ENCODE assay signal across 23 cellular contexts in genomic region chr5:142767925-142768324, GRCh38.
"Had no signal": no experiment of that assay in that cellular context is flagged by ENCODE, and none has a peak within 500 bp of the region (broad histone marks: within the 10 kb centered on the region; RNA-seq: fewer than 3 reads in every experiment).

No MANE protein-coding gene starts in this region.

- H3K4me3 ChIP-seq: hepatocyte, left ventricle myocardium inferior, thoracic aorta, upper lobe of left lung had no signal

- DNase-seq: activated CD4-positive, alpha-beta T cell treated with anti-CD3 and anti-CD28 coated beads, Interleukin-2, amount 10 ng/mL, durations not matched to agents 7 days and 5 days; activated CD8-positive, alpha-beta memory T cell treated with anti-CD3 and anti-CD28 coated beads, Interleukin-2, amount 10 ng/mL, durations not matched to agents 7 days and 5 days; activated CD8-positive, alpha-beta T cell treated with anti-CD3 and anti-CD28 coated beads for 36 hours; activated gamma-delta T cell; activated naive CD4-positive, alpha-beta T cell treated with anti-CD3 and anti-CD28 coated beads, Interleukin-2, amount 50 U/mL, for 16 hours; activated T-cell treated with anti-CD3 and anti-CD28 coated beads for 4 hours; anterior cingulate cortex; effector CD4-positive, alpha-beta T cell; erythroblast; kidney glomerular epithelial cell; left ventricle myocardium inferior; retina; stimulated activated CD4-positive, alpha-beta T cell treated with anti-CD3 and anti-CD28 coated beads, Interleukin-4, amount 100 ng/mL, for 24 hours; stimulated activated naive CD4-positive, alpha-beta T cell treated with Interleukin-2 at 50 U/mL for 16 hours; upper lobe of left lung had no signal

- H3K4me2 ChIP-seq: hepatocyte had no signal

- H3K27me3 ChIP-seq: foreskin keratinocyte, hepatocyte, upper lobe of left lung had no signal

- ATAC-seq: activated CD4-positive, CD25-positive, alpha-beta regulatory T cell treated with anti-CD3 and anti-CD28 coated beads, Interleukin-2, amount 50 U/mL, for 24 hours; activated CD8-positive, alpha-beta memory T cell treated with anti-CD3 and anti-CD28 coated beads, Interleukin-2, amount 10 ng/mL, durations not matched to agents 7 days and 5 days; activated CD8-positive, alpha-beta T cell treated with anti-CD3 and anti-CD28 coated beads for 36 hours; foreskin keratinocyte had no signal

- H3K27me3 Mint-ChIP-seq: activated CD8-positive, alpha-beta memory T cell treated with anti-CD3 and anti-CD28 coated beads, Interleukin-2, amount 10 ng/mL, durations not matched to agents 7 days and 5 days; activated CD8-positive, alpha-beta T cell treated with anti-CD3 and anti-CD28 coated beads for 36 hours; dendritic cell treated with granulocyte-macrophage colony-stimulating factor and Interleukin-4, amounts not matched to agents 40 ng/mL and 50 ng/mL, for 4 days had no signal

- H3K9me3 ChIP-seq: left ventricle myocardium inferior, thoracic aorta, upper lobe of left lung had no signal

- H3K27ac ChIP-seq: foreskin keratinocyte, hepatocyte, left ventricle myocardium inferior, thoracic aorta, upper lobe of left lung had no signal

- H3K36me3 Mint-ChIP-seq: activated CD8-positive, alpha-beta memory T cell treated with anti-CD3 and anti-CD28 coated beads, Interleukin-2, amount 10 ng/mL, durations not matched to agents 7 days and 5 days; brain had no signal

- H3K9me3 Mint-ChIP-seq: activated CD4-positive, alpha-beta T cell treated with anti-CD3 and anti-CD28 coated beads, Interleukin-2, amount 10 ng/mL, durations not matched to agents 7 days and 5 days; activated CD8-positive, alpha-beta T cell treated with anti-CD3 and anti-CD28 coated beads for 36 hours; activated T-helper 1 cell treated with anti-CD3 and anti-CD28 coated beads, Interleukin-12 subunit alpha, Interleukin-12 subunit beta, Interleukin-2, Interleukin-4 antibody, amounts not matched to agents 30 ng/mL and 10 ng/mL and 1 ng/mL, durations not matched to agents 14 hours and 24 hours and 36 hours; dendritic cell treated with granulocyte-macrophage colony-stimulating factor and Interleukin-4, amounts not matched to agents 40 ng/mL and 50 ng/mL, for 4 days; T-helper 1 cell treated with Interleukin-12 subunit alpha and Interleukin-12 subunit beta and Interleukin-4 antibody, amounts not matched to agents 30 μg/mL and 1 μg/mL, for 36 hours had no signal

- H3K27ac Mint-ChIP-seq: activated CD4-positive, alpha-beta T cell treated with anti-CD3 and anti-CD28 coated beads, Interleukin-2, amount 10 ng/mL, durations not matched to agents 7 days and 5 days; activated CD8-positive, alpha-beta memory T cell treated with anti-CD3 and anti-CD28 coated beads, Interleukin-2, amount 10 ng/mL, durations not matched to agents 7 days and 5 days; activated CD8-positive, alpha-beta T cell treated with anti-CD3 and anti-CD28 coated beads for 36 hours; activated T-helper 1 cell treated with anti-CD3 and anti-CD28 coated beads, Interleukin-12 subunit alpha, Interleukin-12 subunit beta, Interleukin-2, Interleukin-4 antibody, amounts not matched to agents 30 ng/mL and 10 ng/mL and 1 ng/mL, durations not matched to agents 14 hours and 24 hours and 36 hours; dendritic cell treated with granulocyte-macrophage colony-stimulating factor and Interleukin-4, amounts not matched to agents 40 ng/mL and 50 ng/mL, for 4 days; T-helper 1 cell treated with Interleukin-12 subunit alpha and Interleukin-12 subunit beta and Interleukin-4 antibody, amounts not matched to agents 30 μg/mL and 1 μg/mL, for 36 hours had no signal

- H3K36me3 ChIP-seq: left ventricle myocardium inferior, thoracic aorta, upper lobe of left lung had no signal

- H3K4me1 ChIP-seq: foreskin keratinocyte had no signal

- H3K4me3 Mint-ChIP-seq: activated CD4-positive, alpha-beta T cell treated with anti-CD3 and anti-CD28 coated beads, Interleukin-2, amount 10 ng/mL, durations not matched to agents 7 days and 5 days; activated CD8-positive, alpha-beta memory T cell treated with anti-CD3 and anti-CD28 coated beads, Interleukin-2, amount 10 ng/mL, durations not matched to agents 7 days and 5 days; activated CD8-positive, alpha-beta T cell treated with anti-CD3 and anti-CD28 coated beads for 36 hours; dendritic cell treated with granulocyte-macrophage colony-stimulating factor and Interleukin-4, amounts not matched to agents 40 ng/mL and 50 ng/mL, for 4 days; T-helper 1 cell treated with Interleukin-12 subunit alpha and Interleukin-12 subunit beta and Interleukin-4 antibody, amounts not matched to agents 30 μg/mL and 1 μg/mL, for 36 hours had no signal

- H2AFZ ChIP-seq: hepatocyte had no signal
